20 cellular contexts compared by ENCODE assay signal in the genomic region with DNA sequence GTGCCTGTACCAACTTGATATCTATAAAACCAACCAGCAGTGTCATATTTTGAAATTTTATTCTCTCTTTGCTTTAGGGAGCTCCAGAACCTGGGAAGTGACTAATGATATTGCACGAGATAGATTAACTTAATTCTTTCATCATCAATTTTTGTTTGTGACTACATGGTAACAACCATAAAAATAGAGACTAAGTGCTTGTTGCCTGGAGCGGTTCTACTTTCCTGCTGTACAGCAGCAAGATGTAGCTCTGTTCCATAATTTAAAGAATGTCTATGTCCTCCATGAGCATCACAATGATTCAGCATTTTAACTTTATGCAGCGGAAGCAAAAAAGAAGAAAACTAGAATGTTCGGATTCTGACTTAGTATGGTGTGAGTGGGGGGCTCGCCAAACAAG.
A peak's percentile ranks its signal among the peaks of the same experiment; 100 is the strongest.
DNase-seq lines count a peak whose midpoint lies in the region; TF ChIP-seq lines count a peak whose summit lies in the region.
"Had no signal": no experiment of that assay in that cellular context is flagged by ENCODE, and none has a peak within 500 bp of the region (broad histone marks: within the 10 kb centered on the region; RNA-seq: fewer than 3 reads in every experiment).

No MANE protein-coding gene starts in this region.

- CTCF ChIA-PET in MCF 10A (lab: Yijun Ruan, JAX) (interaction anchor here (0.5 to 1.1 kb wide), 5 partner anchors 30 to 561 kb away, joined by 3 read pairs; no protein-coding TSS in a partner anchor), Caco-2 (lab: Charles Lee) (no interaction called here)

- no TSS peak for BruUV-seq in MCF 10A (replicated peaks; lab: Mats Ljungman, UMichigan)
- no TSS peak for BruUV-seq in Caco-2 (replicated peaks; lab: Mats Ljungman, UMichigan)

- intact Hi-C loops in MCF 10A (cut with micrococcal nuclease) (loop anchor here (2.0 to 10.0 kb wide), 4 partner anchors 86 to 490 kb away; no protein-coding TSS in a partner anchor), breast epithelium (cut with DNase I; ENCODE audit: low total_unique reads) (no loop called here), Caco-2 (cut with micrococcal nuclease; ENCODE audit: unreplicated experiment) (no loop called here)

- POLR2A ChIA-PET in MCF 10A (lab: Yijun Ruan, JAX), result interaction anchor here (0.6 to 3.1 kb wide), 43 partner anchors 8 to 798 kb away, joined by 3 to 37 read pairs (median 5); partner anchors contain the start of gene KLF5
- POLR2A ChIA-PET in Caco-2 (lab: Charles Lee), result no interaction called here

- H3K27me3 ChIP-seq in breast epithelium (no peaks in the 10 kb centered on the region), suprapubic skin (no peaks in the 10 kb centered on the region), Caco-2 (replicated peaks; ENCODE audit: control insufficient read depth, insufficient read depth, low read length) (no peaks in the 10 kb centered on the region)
- H3K27me3 ChIP-seq: gastrocnemius medialis had no signal

- H3K9me3 Mint-ChIP-seq in MCF 10A (ENCODE audit: unreplicated experiment) (no peaks in the 10 kb centered on the region), Caco-2 (ENCODE audit: unreplicated experiment) (peaks cover 25% of the 10 kb centered on the region)
- H3K9me3 Mint-ChIP-seq: activated CD4-positive, alpha-beta memory T cell treated with anti-CD3 and anti-CD28 coated beads for 36 hours; central memory CD8-positive, alpha-beta T cell had no signal

- TF ChIP-seq EP300 in suprapubic skin (IDR thresholded peaks at IDR 0.05), result no peak

- H3K36me3 Mint-ChIP-seq in MCF 10A (ENCODE audit: insufficient read depth, unreplicated experiment) (peaks cover 7% of the 10 kb centered on the region), Caco-2 (ENCODE audit: insufficient read depth, unreplicated experiment) (no peaks in the 10 kb centered on the region)
- H3K36me3 Mint-ChIP-seq: activated CD4-positive, alpha-beta memory T cell treated with anti-CD3 and anti-CD28 coated beads for 36 hours; activated naive CD8-positive, alpha-beta T cell; CD8-positive, alpha-beta memory T cell; naive B cell had no signal

- H3K4me3 Mint-ChIP-seq in MCF 10A (ENCODE audit: unreplicated experiment), result peak overlapping the region; percentile 44
- no peak overlapping the region for H3K4me3 Mint-ChIP-seq in Caco-2 (ENCODE audit: unreplicated experiment)
- H3K4me3 Mint-ChIP-seq: activated CD4-positive, alpha-beta memory T cell treated with anti-CD3 and anti-CD28 coated beads for 36 hours; activated naive CD8-positive, alpha-beta T cell; CD8-positive, alpha-beta memory T cell; central memory CD8-positive, alpha-beta T cell; naive B cell had no signal

- H3K27me3 Mint-ChIP-seq in MCF 10A (ENCODE audit: insufficient read depth, unreplicated experiment), result no peaks in the 10 kb centered on the region
- H3K27me3 Mint-ChIP-seq in Caco-2 (ENCODE audit: insufficient read depth, unreplicated experiment), result no peaks in the 10 kb centered on the region
- H3K27me3 Mint-ChIP-seq: activated CD4-positive, alpha-beta memory T cell treated with anti-CD3 and anti-CD28 coated beads for 36 hours; activated naive CD8-positive, alpha-beta T cell; CD8-positive, alpha-beta memory T cell; central memory CD8-positive, alpha-beta T cell; naive B cell had no signal

- H3K4me1 ChIP-seq in breast epithelium, result no peaks in the 10 kb centered on the region
- H3K4me1 ChIP-seq in suprapubic skin, result peaks cover 6% of the 10 kb centered on the region
- H3K4me1 ChIP-seq in Caco-2, result 0 out of 2 replicates have a peak, but pooled peaks cover 9% of the 10 kb centered on the region
- H3K4me1 ChIP-seq: gastrocnemius medialis had no signal

- H3K4me1 Mint-ChIP-seq in MCF 10A (ENCODE audit: insufficient read depth, unreplicated experiment), result peaks cover 41% of the 10 kb centered on the region
- H3K4me1 Mint-ChIP-seq in Caco-2 (ENCODE audit: low read depth, unreplicated experiment), result peaks cover 11% of the 10 kb centered on the region
- H3K4me1 Mint-ChIP-seq: CD8-positive, alpha-beta memory T cell; central memory CD8-positive, alpha-beta T cell; naive B cell had no signal

- H3K27ac ChIP-seq in breast epithelium, result no peak overlapping the region
- peak overlapping the region; percentile 97 for H3K27ac ChIP-seq in SK-N-MC
- H3K27ac ChIP-seq in suprapubic skin, result peak overlapping the region; percentile 67
- H3K27ac ChIP-seq: gastrocnemius medialis, HL-60 had no signal

- peak overlapping the region; percentile 97 for H3K27ac Mint-ChIP-seq in MCF 10A (ENCODE audit: low read depth, unreplicated experiment)
- H3K27ac Mint-ChIP-seq in Caco-2 (ENCODE audit: unreplicated experiment), result no peak overlapping the region
- H3K27ac Mint-ChIP-seq: activated CD4-positive, alpha-beta memory T cell treated with anti-CD3 and anti-CD28 coated beads for 36 hours; activated naive CD8-positive, alpha-beta T cell; CD8-positive, alpha-beta memory T cell had no signal

- H3K36me3 ChIP-seq in breast epithelium (no peaks in the 10 kb centered on the region), SK-N-MC (ENCODE audit: insufficient read depth, low read length) (no peaks in the 10 kb centered on the region), suprapubic skin (no peaks in the 10 kb centered on the region), Caco-2 (ENCODE audit: control insufficient read depth, insufficient read depth, low read length) (no peaks in the 10 kb centered on the region)
- H3K36me3 ChIP-seq: gastrocnemius medialis had no signal

- TF ChIP-seq CTCF in MCF 10A (IDR thresholded peaks at IDR 0.05; ENCODE audit: unreplicated experiment) (no peak), breast epithelium (IDR thresholded peaks at IDR 0.05) (no peak), foreskin fibroblast (IDR thresholded peaks at IDR 0.05; ENCODE audit: low read depth, low read length) (no peak), suprapubic skin (IDR thresholded peaks at IDR 0.05) (no peak), Caco-2 (IDR thresholded peaks at IDR 0.05; ENCODE audit: insufficient read depth in 1 of 2, low read depth in 1 of 2, low read length in 1 of 2, severe bottlenecking in 1 of 2, unreplicated experiment in 1 of 2) (no peak)

- peak overlapping the region; percentile 50 for H3K9ac ChIP-seq in SK-N-MC (ENCODE audit: insufficient read length)

- no peaks in the 10 kb centered on the region for H3K9me3 ChIP-seq in breast epithelium
- no peaks in the 10 kb centered on the region for H3K9me3 ChIP-seq in SK-N-MC (ENCODE audit: low read depth, low read length)
- H3K9me3 ChIP-seq in suprapubic skin, result no peaks in the 10 kb centered on the region
- H3K9me3 ChIP-seq in Caco-2, result no peaks in the 10 kb centered on the region
- H3K9me3 ChIP-seq: gastrocnemius medialis had no signal

- no peak overlapping the region for H3K4me3 ChIP-seq in breast epithelium
- peak overlapping the region; percentile 59 for H3K4me3 ChIP-seq in SK-N-MC
- H3K4me3 ChIP-seq in foreskin fibroblast (ENCODE audit: low read depth in 1 of 2, low read length in 2 of 2), result no peak overlapping the region
- no peak overlapping the region for H3K4me3 ChIP-seq in suprapubic skin
- no peak overlapping the region for H3K4me3 ChIP-seq in Caco-2 (ENCODE audit: low read depth, low read length)
- H3K4me3 ChIP-seq: gastrocnemius medialis had no signal

- WGBS in suprapubic skin, result 56% methylated on average over 5 of the region's 5 CpGs

- DNase-seq in MCF 10A (ENCODE audit: unreplicated experiment) (peak; percentile 79), breast epithelium (ENCODE audit: low spot score in 2 of 2) (no peak), SK-N-MC (ENCODE audit: low read depth, low spot score) (peak; percentile 80), foreskin fibroblast (peak; percentile 24 to 48), suprapubic skin (ENCODE audit: low spot score in 2 of 2) (no peak), dermis blood vessel endothelial cell (no peak), NCI-H146 (lab: John Stamatoyannopoulos, UW) (no peak), Caco-2 (no peak)
- DNase-seq: activated CD4-positive, alpha-beta memory T cell treated with anti-CD3 and anti-CD28 coated beads for 36 hours; activated T-cell treated with anti-CD3 and anti-CD28 coated beads, Interleukin-2, amount 50 U/mL, for 48 hours; CD8-positive, alpha-beta memory T cell; effector CD8-positive, alpha-beta T cell; gastrocnemius medialis; left ventricle myocardium superior; naive B cell; NCI-H1694; stimulated activated naive CD8-positive, alpha-beta T cell treated with anti-CD3 and anti-CD28 coated beads, Interleukin-15, Interleukin-2, amounts not matched to agents 100 U/mL and 50 U/mL, for 24 hours had no signal

- TF ChIP-seq POLR2A in breast epithelium (IDR thresholded peaks at IDR 0.05) (no peak), suprapubic skin (IDR thresholded peaks at IDR 0.05) (no peak)

Comparison
In these comparisons a context has a peak if more than half of its experiments do, and no peak if none do; other contexts are left out.
1. DNase-seq: peak in MCF 10A (single experiment), SK-N-MC (single experiment) and foreskin fibroblast (2 of 2); none in breast epithelium (0 of 2), suprapubic skin (0 of 2), dermis blood vessel endothelial cell (single experiment), NCI-H146 (single experiment) and Caco-2 (0 of 2).
2. H3K27ac ChIP-seq: peak in SK-N-MC (single experiment) and suprapubic skin (single experiment); none in breast epithelium (0 of 2).